In the genomic region with DNA sequence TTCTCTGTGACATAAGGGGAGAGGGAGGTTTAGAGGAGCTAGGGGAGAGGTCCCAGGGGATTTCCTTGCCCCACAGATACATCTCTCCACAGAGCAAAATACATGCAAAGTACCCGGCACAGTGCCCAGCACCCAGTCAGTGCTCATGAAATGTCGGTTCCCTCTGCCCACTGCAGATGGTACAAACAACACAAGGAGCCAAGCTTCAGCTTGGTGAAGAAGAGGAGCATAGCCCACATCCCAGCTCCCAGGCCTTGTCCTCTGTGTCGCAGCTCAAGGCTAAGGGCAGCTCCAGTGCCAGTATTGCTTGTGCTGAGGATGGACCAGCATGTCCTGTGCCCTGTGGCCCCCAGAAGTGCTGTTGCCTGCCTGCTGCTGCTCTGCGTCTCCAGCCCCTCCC, we compare ENCODE assay signal across 17 cellular contexts. TPM values are rescaled to one million over a fixed set of nuclear protein-coding genes. Genes with fewer than 3 reads are reported as not detected.
DNase-seq lines count a peak whose midpoint lies in the region; ATAC-seq, FAIRE-seq and TF ChIP-seq lines count a peak whose summit lies in the region.
"Had no signal": no experiment of that assay in that cellular context is flagged by ENCODE, and none has a peak within 500 bp of the region (broad histone marks: within the 10 kb centered on the region; RNA-seq: fewer than 3 reads in every experiment).

No MANE protein-coding gene starts in this region.

- H3K4me1 ChIP-seq in H1 (replicated peaks in 1 of 4; ENCODE audit: control insufficient read depth in 3 of 4, insufficient read depth in 4 of 4, low read length in 3 of 4), result peaks cover 0 to 2% (median 0%) of the 10 kb centered on the region in 4 experiments; a peak in 3 of 7 replicates
- H3K4me1 ChIP-seq: Caco-2 had no signal

- H3K4me3 ChIP-seq in H1 (ENCODE audit: extremely low read depth in 1 of 4, insufficient read depth in 2 of 4, low read depth in 3 of 4, low read length in 4 of 4), result no peak overlapping the region

- FAIRE-seq in H1 (lab: Jason Lieb, UNC), result no peak
- FAIRE-seq: GM12892 had no signal

- H3K27me3 ChIP-seq in H1 (replicated peaks in 1 of 4; ENCODE audit: control insufficient read depth in 3 of 4, extremely low read depth in 1 of 4, insufficient read depth in 3 of 4, low read length in 3 of 4), result peaks cover 0 to 1% (median 0%) of the 10 kb centered on the region in 4 experiments; a peak in 1 of 7 replicates

- POLR2A ChIA-PET in H1 (lab: Charles Lee; ENCODE audit: partially characterized antibody), result interaction anchor here (0.9 to 1.7 kb wide), 2 partner anchors 9 to 41 kb away, joined by 3 to 4 read pairs; no protein-coding TSS in a partner anchor

- peak overlapping the region; percentile 5 for H4K8ac ChIP-seq in H1 (ENCODE audit: extremely low read depth, insufficient read depth, low read length)

- no peak overlapping the region for H3K27ac ChIP-seq in H1 (ENCODE audit: low read depth, low read length)
- H3K27ac ChIP-seq: 22Rv1 had no signal

- H4K20me1 ChIP-seq in H1 (replicated peaks in 1 of 2; ENCODE audit: control insufficient read depth in 1 of 2, insufficient read depth in 2 of 2, low read length in 2 of 2), result peaks cover 0 to 3% of the 10 kb centered on the region in 2 experiments

- H3K9me3 Mint-ChIP-seq in osteocyte (ENCODE audit: unreplicated experiment) (no peaks in the 10 kb centered on the region), nephron progenitor cell (peaks cover 15% of the 10 kb centered on the region)
- H3K9me3 Mint-ChIP-seq: CD8-positive, alpha-beta T cell; HFFc6 had no signal

- H3K4ac ChIP-seq in H1 (replicated peaks; ENCODE audit: insufficient read length, low read depth, low read length), result no peak overlapping the region

- TF ChIP-seq EP300 in H1 (IDR thresholded peaks at IDR 0.05; ENCODE audit: borderline replicate concordance in 1 of 2, low read depth in 2 of 2, low read length in 2 of 2), result no peak

- no peak overlapping the region for H3K9ac ChIP-seq in H1 (replicated peaks in 1 of 4; ENCODE audit: extremely low read depth in 1 of 4, low read depth in 3 of 4, low read length in 3 of 4)

- H3K27me3 Mint-ChIP-seq in osteocyte (ENCODE audit: unreplicated experiment), result peaks cover 56% of the 10 kb centered on the region
- H3K27me3 Mint-ChIP-seq in nephron progenitor cell (ENCODE audit: low read depth, poor library complexity), result peaks cover 45% of the 10 kb centered on the region

- H3K36me3 ChIP-seq in H1 (ENCODE audit: control insufficient read depth in 2 of 4, insufficient read depth in 4 of 4, low read length in 3 of 4), result no peaks in the 10 kb centered on the region

- no peak for TF ChIP-seq POLR2A in H1 (IDR thresholded peaks at IDR 0.05; ENCODE audit: control extremely low read depth in 1 of 2, low read depth in 2 of 2, low read length in 2 of 2)

- no peak overlapping the region for H3K14ac ChIP-seq in H1 (ENCODE audit: insufficient read length)

- peak overlapping the region; percentile 38 for H3K23ac ChIP-seq in H1 (ENCODE audit: insufficient read length)

- peak overlapping the region; percentile 78; the same call in 1 of the 2 replicates for H2BK12ac ChIP-seq in H1 (ENCODE audit: low read depth, low read length)

- H3K79me1 ChIP-seq in H1 (ENCODE audit: low read depth, low read length), result no peaks in the 10 kb centered on the region

- H2BK120ac ChIP-seq in H1 (replicated peaks; ENCODE audit: low read depth, low read length), result no peak overlapping the region

- no peaks in the 10 kb centered on the region for H3K9me3 ChIP-seq in H1 (ENCODE audit: insufficient read depth in 2 of 2, low read depth in 1 of 2, low read length in 1 of 2)
- H3K9me3 ChIP-seq: Caco-2 had no signal

- ATAC-seq in GM19328 (IDR thresholded peaks at IDR 0.05; ENCODE audit: unreplicated experiment), result no peak
- ATAC-seq: CD8-positive, alpha-beta T cell had no signal

- no peak overlapping the region for H3K4me2 ChIP-seq in H1 (ENCODE audit: insufficient read depth in 1 of 2, low read depth in 2 of 2, low read length in 2 of 2)

- H2BK5ac ChIP-seq in H1 (ENCODE audit: low read depth, low read length), result no peak overlapping the region

- H3K23me2 ChIP-seq in H1 (ENCODE audit: low read depth, low read length), result no peaks in the 10 kb centered on the region; the same call in 1 of the 2 replicates

- H3K27ac Mint-ChIP-seq in osteocyte (ENCODE audit: unreplicated experiment), result no peak overlapping the region
- no peak overlapping the region for H3K27ac Mint-ChIP-seq in nephron progenitor cell
- H3K27ac Mint-ChIP-seq: CD14-positive monocyte; CD8-positive, alpha-beta T cell; HFFc6; IgD-negative memory B cell had no signal

- no peak overlapping the region for H2BK20ac ChIP-seq in H1 (ENCODE audit: low read length)

- H3K4me1 Mint-ChIP-seq in osteocyte (ENCODE audit: unreplicated experiment) (no peaks in the 10 kb centered on the region), nephron progenitor cell (no peaks in the 10 kb centered on the region)
- H3K4me1 Mint-ChIP-seq: CD14-positive monocyte, IgD-negative memory B cell had no signal

- no peaks in the 10 kb centered on the region for H3K79me2 ChIP-seq in H1 (ENCODE audit: control insufficient read depth in 1 of 2, insufficient read depth in 2 of 2, low read length in 2 of 2)

- H2AK5ac ChIP-seq in H1 (ENCODE audit: low read depth, low read length), result no peak overlapping the region

- no peak overlapping the region for H3K56ac ChIP-seq in H1 (replicated peaks; ENCODE audit: insufficient read length, low read depth, low read length)

- CTCF ChIA-PET in H1 (lab: Charles Lee; ENCODE audit: partially characterized antibody), result interaction anchor here (0.8 to 3.6 kb wide), 7 partner anchors 9 to 24 kb away, joined by 3 to 25 read pairs (median 4); no protein-coding TSS in a partner anchor

- H3K4me3 Mint-ChIP-seq in osteocyte (ENCODE audit: unreplicated experiment) (no peak overlapping the region), nephron progenitor cell (no peak overlapping the region)
- H3K4me3 Mint-ChIP-seq: CD14-positive monocyte; CD8-positive, alpha-beta T cell; HFFc6; IgD-negative memory B cell had no signal

- no peak overlapping the region for H3K18ac ChIP-seq in H1 (ENCODE audit: extremely low read depth, low read length)

- no peak overlapping the region for H2AFZ ChIP-seq in H1 (ENCODE audit: low read length)

- H4K5ac ChIP-seq in H1 (ENCODE audit: insufficient read length, low read depth, low read length), result no peak overlapping the region

- 85% methylated on average over 4 of the region's 4 CpGs; no CpG with 5 or more reads in 1 of the 2 experiments for WGBS in H1 (ENCODE audit: extremely low coverage in 1 of 2, insufficient coverage in 1 of 2, insufficient read length in 1 of 2, insufficient replicate concordance in 2 of 2, low coverage in 1 of 2, low lambda C conversion rate in 2 of 2, missing lambda C conversion rate in 1 of 2), 2 experiments

- peak overlapping the region; percentile 63; the same call in 1 of the 2 replicates for H2BK15ac ChIP-seq in H1 (ENCODE audit: low read length)

- TF ChIP-seq CTCF in H1 (IDR thresholded peaks at IDR 0.05; ENCODE audit: control extremely low read depth in 1 of 3, insufficient read depth in 1 of 3, low read depth in 1 of 3, low read length in 3 of 3), result no peak
- TF ChIP-seq CTCF in osteocyte (IDR thresholded peaks at IDR 0.05), result no peak
- no peak for TF ChIP-seq CTCF in nephron progenitor cell (IDR thresholded peaks at IDR 0.05)

- peak overlapping the region; percentile 47 for H4K91ac ChIP-seq in H1 (replicated peaks; ENCODE audit: insufficient read length, low read length)

- peak; percentile 13 for DNase-seq in activated CD8-positive, alpha-beta memory T cell treated with anti-CD3 and anti-CD28 coated beads for 24 hours
- no peak for DNase-seq in activated CD8-positive, alpha-beta memory T cell treated with anti-CD3 and anti-CD28 coated beads, Interleukin-2, amount 50 U/mL, for 4 hours
- DNase-seq in H1 (ENCODE audit: low read depth in 1 of 2, low spot score in 2 of 2) (no peak), osteocyte (ENCODE audit: extremely low spot score, unreplicated experiment) (peak; percentile 63), nephron progenitor cell (no peak), glomerular visceral epithelial cell (ENCODE audit: extremely low spot score) (no peak)
- DNase-seq: DND-41, GDM1, HCEC 1CT, HFFc6 had no signal

- H3K36me3 Mint-ChIP-seq in osteocyte (ENCODE audit: unreplicated experiment), result no peaks in the 10 kb centered on the region
- H3K36me3 Mint-ChIP-seq in nephron progenitor cell (ENCODE audit: low read depth), result no peaks in the 10 kb centered on the region
- H3K36me3 Mint-ChIP-seq: CD14-positive monocyte had no signal

- no peak for TF ChIP-seq RAD21 in H1 (IDR thresholded peaks at IDR 0.05 in 1 of 2, conservative IDR thresholded peaks at IDR 0.05 in 1 of 2; ENCODE audit: low read depth in 2 of 2, low read length in 2 of 2)

TF ChIP-seq in H1, 55 proteins besides CTCF, POLR2A, EP300 and RAD21 (continues in another document):
- TF ChIP-seq POLR2AphosphoS5 (IDR thresholded peaks at IDR 0.05; ENCODE audit: low read depth, low read length) (no peak), HDAC6 (IDR thresholded peaks at IDR 0.05; ENCODE audit: low read depth, low read length) (no peak)
- TF ChIP-seq, protein P1, sequence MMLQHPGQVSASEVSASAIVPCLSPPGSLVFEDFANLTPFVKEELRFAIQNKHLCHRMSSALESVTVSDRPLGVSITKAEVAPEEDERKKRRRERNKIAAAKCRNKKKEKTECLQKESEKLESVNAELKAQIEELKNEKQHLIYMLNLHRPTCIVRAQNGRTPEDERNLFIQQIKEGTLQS (IDR thresholded peaks at IDR 0.05; ENCODE audit: insufficient read depth, low read depth, low read length), result no peak

RNA-seq across cellular contexts. Expression of a gene that starts 35.0 kb away (rescaled TPM):
- 227 and 243 TPM in 2 replicates for total RNA-seq in H1 (2021; fragmentation: NEBNext Ultra II Directional; extraction: Animal tissue kit (Norgen Biotek cat#: 25700))
- polyA plus RNA-seq in H1 (2011; rRNA removed), result 72.6 and 82.0 TPM in 2 replicates
- 106 TPM for polyA plus RNA-seq in H1 (2011; cell fraction: cytosol; rRNA removed)
- 112 TPM for polyA plus RNA-seq in H1 (2011; cell fraction: nucleus; rRNA removed)
- polyA plus RNA-seq in H1 (2012, experiment 1 of 2), result 158 to 191 TPM (median 164 TPM) in 4 replicates
- 169 TPM for polyA plus RNA-seq in H1 (2012, experiment 2 of 2)
- polyA plus RNA-seq in H1 (2013, experiment 1 of 2), result 116 TPM
- 114 TPM for polyA plus RNA-seq in H1 (2013, experiment 2 of 2)
- polyA minus RNA-seq in H1 (2011; rRNA and poly(A)+ RNA removed), result 119 and 142 TPM in 2 replicates
- 99.8 TPM for polyA minus RNA-seq in H1 (2011; cell fraction: cytosol; rRNA and poly(A)+ RNA removed)
- polyA minus RNA-seq in H1 (2011; cell fraction: nucleus; rRNA and poly(A)+ RNA removed), result 91.1 TPM
- total RNA-seq in osteocyte, result 42.1 and 43.3 TPM in 2 replicates

RNA-seq across cellular contexts. Expression of a gene that starts 52.7 kb away (rescaled TPM):
- total RNA-seq in H1 (2021; fragmentation: NEBNext Ultra II Directional; extraction: Animal tissue kit (Norgen Biotek cat#: 25700)), result 22.9 and 23.0 TPM in 2 replicates
- 15.0 and 20.8 TPM in 2 replicates for polyA plus RNA-seq in H1 (2011; rRNA removed)
- 21.5 TPM for polyA plus RNA-seq in H1 (2011; cell fraction: cytosol; rRNA removed)
- polyA plus RNA-seq in H1 (2011; cell fraction: nucleus; rRNA removed), result 47.7 TPM
- 39.0 to 45.0 TPM (median 40.5 TPM) in 4 replicates for polyA plus RNA-seq in H1 (2012, experiment 1 of 2)
- polyA plus RNA-seq in H1 (2012, experiment 2 of 2), result 16.1 TPM
- polyA plus RNA-seq in H1 (2013, experiment 1 of 2), result 12.1 TPM
- 10.8 TPM for polyA plus RNA-seq in H1 (2013, experiment 2 of 2)
- polyA minus RNA-seq in H1 (2011; rRNA and poly(A)+ RNA removed), result 35.9 and 37.4 TPM in 2 replicates
- polyA minus RNA-seq in H1 (2011; cell fraction: cytosol; rRNA and poly(A)+ RNA removed), result 17.5 TPM
- 38.8 TPM for polyA minus RNA-seq in H1 (2011; cell fraction: nucleus; rRNA and poly(A)+ RNA removed)
- total RNA-seq in osteocyte, result 24.7 and 35.4 TPM in 2 replicates

Comparison
In these comparisons a context has a peak if more than half of its experiments do, and no peak if none do; other contexts are left out.
1. DNase-seq: peak in activated CD8-positive, alpha-beta memory T cell treated with anti-CD3 and anti-CD28 coated beads for 24 hours (single experiment) and osteocyte (single experiment); none in activated CD8-positive, alpha-beta memory T cell treated with anti-CD3 and anti-CD28 coated beads, Interleukin-2, amount 50 U/mL, for 4 hours (single experiment), H1 (0 of 2), nephron progenitor cell (single experiment) and glomerular visceral epithelial cell (single experiment).